ENCODE assay signal across 9 cellular contexts in the genomic region with DNA sequence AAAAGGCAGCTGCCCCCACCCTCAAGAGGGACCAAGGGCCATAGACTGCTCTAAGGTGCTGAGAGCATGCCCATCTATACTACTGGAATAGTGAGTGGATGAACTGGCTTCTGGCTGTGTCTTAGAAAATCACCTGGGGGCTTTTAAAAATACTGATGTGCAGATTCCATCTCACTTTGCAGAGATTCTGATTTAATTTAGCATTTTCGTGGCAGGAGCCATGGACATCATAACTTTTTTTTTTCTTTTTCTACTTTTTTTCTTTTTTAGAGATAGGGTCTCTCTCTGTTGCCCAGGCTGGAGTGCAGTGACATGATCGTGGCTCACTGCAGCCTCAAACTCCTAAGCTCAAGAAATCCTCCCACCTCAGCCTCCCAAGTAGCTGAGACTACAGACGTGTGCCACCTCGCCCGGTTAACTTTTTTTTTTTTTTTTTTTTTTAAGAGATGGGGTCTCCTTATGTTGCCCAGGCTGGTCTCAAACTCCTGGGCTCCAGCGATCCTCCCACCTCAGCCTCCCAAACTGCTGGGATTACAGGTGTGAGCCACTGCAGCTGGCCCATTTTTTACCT. TPM values are rescaled to one million over a fixed set of nuclear protein-coding genes. Genes with fewer than 3 reads are reported as not detected.
DNase-seq lines count a peak whose midpoint lies in the region; ATAC-seq, FAIRE-seq and TF ChIP-seq lines count a peak whose summit lies in the region.
"Not testable (repeated sequence)": the region's sequence is repeated elsewhere in the genome, so short reads cannot be mapped to it uniquely, and the experiment has no call there.
"Had no signal": no experiment of that assay in that cellular context is flagged by ENCODE, and none has a peak within 500 bp of the region (broad histone marks: within the 10 kb centered on the region; RNA-seq: fewer than 3 reads in every experiment).

No MANE protein-coding gene starts in this region.

- H3K4me1 ChIP-seq in BLaER1 (peaks cover 57% of the 10 kb centered on the region), endothelial cell of umbilical vein (ENCODE audit: control insufficient read depth, extremely low read depth, insufficient read depth, low read length) (peaks cover 22% of the 10 kb centered on the region)
- peaks cover 13 to 14% of the 10 kb centered on the region in 2 donors for H3K4me1 ChIP-seq in naive thymus-derived CD4-positive, alpha-beta T cell (ENCODE audit: control insufficient read depth in 2 of 2, insufficient read depth in 2 of 2, low read length in 2 of 2)

- not testable (repeated sequence) for H3K27me3 ChIP-seq in BLaER1; endothelial cell of umbilical vein (ENCODE audit: control insufficient read depth in 2 of 2, insufficient read depth in 2 of 2, low read length in 2 of 2); naive thymus-derived CD4-positive, alpha-beta T cell (ENCODE audit: control insufficient read depth in 2 of 2, insufficient read depth in 2 of 2, low read length in 2 of 2)

- dilution Hi-C loops in endothelial cell of umbilical vein (cut with MboI; ENCODE audit: extremely low pct_ligation_motif_present, low sequenced_read_pairs): not testable (repeated sequence)

- not testable (repeated sequence) for FAIRE-seq in endothelial cell of umbilical vein (lab: Jason Lieb, UNC)

- H3K4me3 ChIP-seq in BLaER1: peak overlapping the region; percentile 94; the same call in 1 of the 2 replicates
- H3K4me3 ChIP-seq in endothelial cell of umbilical vein (replicated peaks in 1 of 3; ENCODE audit: insufficient read depth in 1 of 3, low read depth in 1 of 3, low read length in 3 of 3); naive thymus-derived CD4-positive, alpha-beta T cell (ENCODE audit: low read length): not testable (repeated sequence)

- TF ChIP-seq POLR2A in endothelial cell of umbilical vein (IDR thresholded peaks at IDR 0.05; ENCODE audit: low read depth, low read length): not testable (repeated sequence)

- BruUV-seq in endothelial cell of umbilical vein (replicated peaks; lab: Mats Ljungman, UMichigan): not testable (repeated sequence)

- intact Hi-C loops in endothelial cell of umbilical vein (cut with micrococcal nuclease): not testable (repeated sequence)
- intact Hi-C loops in naive thymus-derived CD4-positive, alpha-beta T cell (cut with micrococcal nuclease): loop anchor here (1.0 to 10.0 kb wide), 5 partner anchors 9 to 772 kb away; partner anchors contain the start of genes BBC3 (in 1 of the 2), FKRP (in 1 of the 2), INAFM1 (in 1 of the 2) and KPTN (in 1 of the 2)

- H4K20me1 ChIP-seq in BLaER1: peaks cover 47% of the 10 kb centered on the region
- not testable (repeated sequence) for H4K20me1 ChIP-seq in endothelial cell of umbilical vein (replicated peaks; ENCODE audit: control insufficient read depth, extremely low read depth, insufficient read depth, low read length)

- not testable (repeated sequence) for ATAC-seq in activated naive CD8-positive, alpha-beta T cell treated with anti-CD3 and anti-CD28 coated beads, Interleukin-2, amount 10 ng/mL, durations not matched to agents 7 days and 5 days (ENCODE audit: low read depth); naive thymus-derived CD4-positive, alpha-beta T cell; stimulated activated effector memory CD8-positive, alpha-beta T cell treated with anti-CD3 and anti-CD28 coated beads, Interleukin-12 subunit alpha, Interleukin-12 subunit beta, amount 100 ng/mL, for 72 hours

- 0 out of 2 replicates have a peak overlapping the region, but pooled peaks have one; percentile 58 for H3K9ac ChIP-seq in BLaER1
- H3K9ac ChIP-seq in endothelial cell of umbilical vein (replicated peaks; ENCODE audit: extremely low read depth, insufficient read depth, low read length): not testable (repeated sequence)

- H3K9me3 ChIP-seq in BLaER1; endothelial cell of umbilical vein (replicated peaks; ENCODE audit: control insufficient read depth, insufficient read depth, low read length); naive thymus-derived CD4-positive, alpha-beta T cell (ENCODE audit: control insufficient read depth in 2 of 3, low read length in 3 of 3): not testable (repeated sequence)

- H3K4me2 ChIP-seq in BLaER1 (peak overlapping the region; percentile 98), endothelial cell of umbilical vein (ENCODE audit: insufficient read depth, low read length) (peak overlapping the region; percentile 64)

- H3K4me3 Mint-ChIP-seq in HFFc6; activated CD4-positive, alpha-beta memory T cell treated with anti-CD3 and anti-CD28 coated beads, Interleukin-2, amount 10 ng/mL, durations not matched to agents 7 days and 5 days: not testable (repeated sequence)
- H3K4me3 Mint-ChIP-seq in activated naive CD8-positive, alpha-beta T cell treated with anti-CD3 and anti-CD28 coated beads, Interleukin-2, amount 10 ng/mL, durations not matched to agents 7 days and 5 days: peak overlapping the region; percentile 16
- H3K4me3 Mint-ChIP-seq in naive thymus-derived CD4-positive, alpha-beta T cell: peak overlapping the region; percentile 20 to 98 (median 94)
- peak overlapping the region; percentile 96 for H3K4me3 Mint-ChIP-seq in stimulated activated effector memory CD8-positive, alpha-beta T cell treated with anti-CD3 and anti-CD28 coated beads, Interleukin-12 subunit alpha, Interleukin-12 subunit beta, amount 100 ng/mL, for 72 hours

- CTCF ChIA-PET in RWPE1 (lab: Yijun Ruan, JAX): interaction anchor here (1.2 kb wide), 1 partner anchor 9 kb away, joined by 5 read pairs; no protein-coding TSS in a partner anchor
- CTCF ChIA-PET in activated CD4-positive, alpha-beta memory T cell treated with anti-CD3 and anti-CD28 coated beads, Interleukin-2, amount 10 ng/mL, durations not matched to agents 7 days and 5 days (lab: Charles Lee): interaction anchor here (1.2 to 5.6 kb wide), 3 partner anchors 9 to 38 kb away, joined by 3 to 50 read pairs (median 4); no protein-coding TSS in a partner anchor
- CTCF ChIA-PET in endothelial cell of umbilical vein (lab: Charles Lee): interaction anchor here (0.9 to 5.4 kb wide), 6 partner anchors 9 to 183 kb away, joined by 3 to 74 read pairs (median 5); no protein-coding TSS in a partner anchor
- CTCF ChIA-PET in naive thymus-derived CD4-positive, alpha-beta T cell (lab: Charles Lee): interaction anchor here (0.6 to 3.7 kb wide), 4 partner anchors 9 to 151 kb away, joined by 6 to 22 read pairs (median 14); no protein-coding TSS in a partner anchor

- H2AFZ ChIP-seq in endothelial cell of umbilical vein (ENCODE audit: low read depth, low read length): not testable (repeated sequence)

- POLR2A ChIA-PET in RWPE1 (lab: Yijun Ruan, JAX; ENCODE audit: low non-redundant PET); endothelial cell of umbilical vein (lab: Charles Lee): not testable (repeated sequence)
- POLR2A ChIA-PET in activated CD4-positive, alpha-beta memory T cell treated with anti-CD3 and anti-CD28 coated beads, Interleukin-2, amount 10 ng/mL, durations not matched to agents 7 days and 5 days (lab: Charles Lee): interaction anchor here (0.6 to 5.1 kb wide), 7 partner anchors 8 to 112 kb away, joined by 3 to 40 read pairs (median 13); partner anchors contain the start of genes CALM3 and DACT3
- POLR2A ChIA-PET in activated naive CD8-positive, alpha-beta T cell treated with anti-CD3 and anti-CD28 coated beads, Interleukin-2, amount 10 ng/mL, durations not matched to agents 7 days and 5 days (lab: Charles Lee): interaction anchor here (0.6 to 4.5 kb wide), 10 partner anchors 9 to 996 kb away, joined by 3 to 36 read pairs (median 6); partner anchors contain the start of genes CALM3, DACT3, FKRP and SLC1A5
- POLR2A ChIA-PET in naive thymus-derived CD4-positive, alpha-beta T cell (lab: Charles Lee): interaction anchor here (0.6 to 3.4 kb wide), 6 partner anchors 9 to 116 kb away, joined by 3 to 21 read pairs (median 10); partner anchors contain the start of genes CALM3 and FKRP

- not testable (repeated sequence) for DNase-seq in HFFc6; RWPE1 (ENCODE audit: low spot score); activated CD4-positive, alpha-beta memory T cell treated with anti-CD3 and anti-CD28 coated beads, Interleukin-2, amount 10 ng/mL, durations not matched to agents 7 days and 5 days; activated naive CD8-positive, alpha-beta T cell treated with anti-CD3 and anti-CD28 coated beads, Interleukin-2, amount 10 ng/mL, durations not matched to agents 7 days and 5 days; endothelial cell of umbilical vein (ENCODE audit: low read depth, low spot score); naive thymus-derived CD4-positive, alpha-beta T cell; stimulated activated effector memory CD8-positive, alpha-beta T cell treated with anti-CD3 and anti-CD28 coated beads, Interleukin-12 subunit alpha, Interleukin-12 subunit beta, amount 100 ng/mL, for 72 hours (ENCODE audit: low spot score in 2 of 2)

- H3K36me3 Mint-ChIP-seq in HFFc6 (ENCODE audit: low read depth): not testable (repeated sequence)
- peaks cover 54% of the 10 kb centered on the region for H3K36me3 Mint-ChIP-seq in activated CD4-positive, alpha-beta memory T cell treated with anti-CD3 and anti-CD28 coated beads, Interleukin-2, amount 10 ng/mL, durations not matched to agents 7 days and 5 days (ENCODE audit: low read depth)
- H3K36me3 Mint-ChIP-seq in activated naive CD8-positive, alpha-beta T cell treated with anti-CD3 and anti-CD28 coated beads, Interleukin-2, amount 10 ng/mL, durations not matched to agents 7 days and 5 days: peaks cover 26% of the 10 kb centered on the region
- H3K36me3 Mint-ChIP-seq in naive thymus-derived CD4-positive, alpha-beta T cell: peaks cover 0 to 32% (median 0%) of the 10 kb centered on the region in 5 donors
- peaks cover 79% of the 10 kb centered on the region for H3K36me3 Mint-ChIP-seq in stimulated activated effector memory CD8-positive, alpha-beta T cell treated with anti-CD3 and anti-CD28 coated beads, Interleukin-12 subunit alpha, Interleukin-12 subunit beta, amount 100 ng/mL, for 72 hours

- H3K9me3 Mint-ChIP-seq in HFFc6; activated CD4-positive, alpha-beta memory T cell treated with anti-CD3 and anti-CD28 coated beads, Interleukin-2, amount 10 ng/mL, durations not matched to agents 7 days and 5 days; activated naive CD8-positive, alpha-beta T cell treated with anti-CD3 and anti-CD28 coated beads, Interleukin-2, amount 10 ng/mL, durations not matched to agents 7 days and 5 days; naive thymus-derived CD4-positive, alpha-beta T cell; stimulated activated effector memory CD8-positive, alpha-beta T cell treated with anti-CD3 and anti-CD28 coated beads, Interleukin-12 subunit alpha, Interleukin-12 subunit beta, amount 100 ng/mL, for 72 hours: not testable (repeated sequence)

- H3K27ac ChIP-seq in BLaER1: peak overlapping the region; percentile 96
- peak overlapping the region; percentile 93 for H3K27ac ChIP-seq in RWPE1
- H3K27ac ChIP-seq in endothelial cell of umbilical vein (ENCODE audit: insufficient read depth, low read depth, low read length): not testable (repeated sequence)
- peak overlapping the region; percentile 98 for H3K27ac ChIP-seq in naive thymus-derived CD4-positive, alpha-beta T cell (ENCODE audit: low read depth, low read length)

- H3K27me3 Mint-ChIP-seq in HFFc6 (ENCODE audit: insufficient read depth); activated CD4-positive, alpha-beta memory T cell treated with anti-CD3 and anti-CD28 coated beads, Interleukin-2, amount 10 ng/mL, durations not matched to agents 7 days and 5 days; activated naive CD8-positive, alpha-beta T cell treated with anti-CD3 and anti-CD28 coated beads, Interleukin-2, amount 10 ng/mL, durations not matched to agents 7 days and 5 days; naive thymus-derived CD4-positive, alpha-beta T cell: not testable (repeated sequence)

- not testable (repeated sequence) for H3K9me1 ChIP-seq in endothelial cell of umbilical vein (replicated peaks; ENCODE audit: control insufficient read depth, extremely low read depth, insufficient read depth, low read length)

- not testable (repeated sequence) for TF ChIP-seq CTCF in HFFc6 (IDR thresholded peaks at IDR 0.05); RWPE1 (conservative IDR thresholded peaks at IDR 0.05; ENCODE audit: low read depth); endothelial cell of umbilical vein (IDR thresholded peaks at IDR 0.05; ENCODE audit: extremely low read depth in 1 of 2, insufficient read depth in 1 of 2, low read depth in 1 of 2, low read length in 2 of 2)

- peaks cover 49% of the 10 kb centered on the region for H3K36me3 ChIP-seq in BLaER1
- peaks cover 0 to 17% of the 10 kb centered on the region in 2 experiments for H3K36me3 ChIP-seq in endothelial cell of umbilical vein (ENCODE audit: control insufficient read depth in 2 of 2, extremely low read depth in 1 of 2, insufficient read depth in 2 of 2, low read length in 2 of 2)
- peaks cover 0 to 48% (median 4%) of the 10 kb centered on the region in 3 experiments for H3K36me3 ChIP-seq in naive thymus-derived CD4-positive, alpha-beta T cell (ENCODE audit: control insufficient read depth in 2 of 3, insufficient read depth in 3 of 3, low read length in 3 of 3)

- peaks cover 23% of the 10 kb centered on the region for H3K4me1 Mint-ChIP-seq in HFFc6 (ENCODE audit: low read depth)
- peaks cover 22% of the 10 kb centered on the region for H3K4me1 Mint-ChIP-seq in activated CD4-positive, alpha-beta memory T cell treated with anti-CD3 and anti-CD28 coated beads, Interleukin-2, amount 10 ng/mL, durations not matched to agents 7 days and 5 days
- H3K4me1 Mint-ChIP-seq in activated naive CD8-positive, alpha-beta T cell treated with anti-CD3 and anti-CD28 coated beads, Interleukin-2, amount 10 ng/mL, durations not matched to agents 7 days and 5 days: peaks cover 24% of the 10 kb centered on the region
- H3K4me1 Mint-ChIP-seq in naive thymus-derived CD4-positive, alpha-beta T cell: peaks cover 8 to 40% (median 33%) of the 10 kb centered on the region in 7 donors
- peaks cover 29% of the 10 kb centered on the region for H3K4me1 Mint-ChIP-seq in stimulated activated effector memory CD8-positive, alpha-beta T cell treated with anti-CD3 and anti-CD28 coated beads, Interleukin-12 subunit alpha, Interleukin-12 subunit beta, amount 100 ng/mL, for 72 hours

- peak overlapping the region; percentile 95 for H3K27ac Mint-ChIP-seq in HFFc6
- peak overlapping the region; percentile 95 for H3K27ac Mint-ChIP-seq in activated CD4-positive, alpha-beta memory T cell treated with anti-CD3 and anti-CD28 coated beads, Interleukin-2, amount 10 ng/mL, durations not matched to agents 7 days and 5 days
- peak overlapping the region; percentile 97 for H3K27ac Mint-ChIP-seq in activated naive CD8-positive, alpha-beta T cell treated with anti-CD3 and anti-CD28 coated beads, Interleukin-2, amount 10 ng/mL, durations not matched to agents 7 days and 5 days
- H3K27ac Mint-ChIP-seq in naive thymus-derived CD4-positive, alpha-beta T cell: peak overlapping the region; percentile 93 to 99 (median 97)
- H3K27ac Mint-ChIP-seq in stimulated activated effector memory CD8-positive, alpha-beta T cell treated with anti-CD3 and anti-CD28 coated beads, Interleukin-12 subunit alpha, Interleukin-12 subunit beta, amount 100 ng/mL, for 72 hours: not testable (repeated sequence)

- H3K79me2 ChIP-seq in endothelial cell of umbilical vein (ENCODE audit: control insufficient read depth, insufficient read depth, low read length): peaks cover 34% of the 10 kb centered on the region

RNA-seq across cellular contexts. Expression of gene PRKD2, which starts 4.1 kb away (rescaled TPM):
- total RNA-seq in HFFc6 (2021; fragmentation: NEBNext Ultra II Directional; extraction: Animal tissue kit (Norgen Biotek cat#: 25700)): 10 to 100 TPM; 35.3 to 42.2 (median 38.4) TPM
- total RNA-seq in activated CD4-positive, alpha-beta memory T cell treated with anti-CD3 and anti-CD28 coated beads, Interleukin-2, amount 10 ng/mL, durations not matched to agents 7 days and 5 days: 100 to 1,000 TPM; 167 to 177 TPM
- 100 to 1,000 TPM; 166 to 173 TPM for total RNA-seq in activated naive CD8-positive, alpha-beta T cell treated with anti-CD3 and anti-CD28 coated beads, Interleukin-2, amount 10 ng/mL, durations not matched to agents 7 days and 5 days
- 94.9 and 101 TPM in 2 replicates for total RNA-seq in endothelial cell of umbilical vein
- polyA plus RNA-seq in endothelial cell of umbilical vein: 40.4 and 42.4 TPM in 2 replicates
- 34.8 and 36.2 TPM in 2 replicates for polyA plus RNA-seq in endothelial cell of umbilical vein (2011; cell fraction: cytosol; rRNA removed)
- polyA plus RNA-seq in endothelial cell of umbilical vein (2011; cell fraction: nucleus; rRNA removed): 69.1 and 74.5 TPM in 2 replicates
- 45.1 and 54.6 TPM in 2 replicates for polyA plus RNA-seq in endothelial cell of umbilical vein (2012)
- 43.7 and 55.6 TPM in 2 replicates for polyA minus RNA-seq in endothelial cell of umbilical vein
- 10.0 TPM for polyA minus RNA-seq in endothelial cell of umbilical vein (2011; cell fraction: cytosol; rRNA and poly(A)+ RNA removed)
- polyA minus RNA-seq in endothelial cell of umbilical vein (2011; cell fraction: nucleus; rRNA and poly(A)+ RNA removed): 22.5 and 33.7 TPM in 2 replicates
- total RNA-seq in naive thymus-derived CD4-positive, alpha-beta T cell: 100 to 1,000 TPM; 120 to 181 (median 123) TPM
- polyA plus RNA-seq in naive thymus-derived CD4-positive, alpha-beta T cell: 100 to 1,000 TPM in 1 of 2 donors, 10 to 100 TPM in 1; 39.5 to 105 TPM

RNA-seq across cellular contexts. Expression of gene FKRP, which starts 33.0 kb away (rescaled TPM):
- total RNA-seq in HFFc6 (2021; fragmentation: NEBNext Ultra II Directional; extraction: Animal tissue kit (Norgen Biotek cat#: 25700)): 10 to 100 TPM; 31.4 to 36.8 (median 33.2) TPM
- 10 to 100 TPM; 13.4 to 15.4 TPM for total RNA-seq in activated CD4-positive, alpha-beta memory T cell treated with anti-CD3 and anti-CD28 coated beads, Interleukin-2, amount 10 ng/mL, durations not matched to agents 7 days and 5 days
- 10 to 100 TPM; 17.8 to 18.1 TPM for total RNA-seq in activated naive CD8-positive, alpha-beta T cell treated with anti-CD3 and anti-CD28 coated beads, Interleukin-2, amount 10 ng/mL, durations not matched to agents 7 days and 5 days
- total RNA-seq in endothelial cell of umbilical vein: 28.6 and 32.8 TPM in 2 replicates
- polyA plus RNA-seq in endothelial cell of umbilical vein: 31.5 and 33.5 TPM in 2 replicates
- polyA plus RNA-seq in endothelial cell of umbilical vein (2011; cell fraction: cytosol; rRNA removed): 14.6 and 23.7 TPM in 2 replicates
- 49.9 and 63.7 TPM in 2 replicates for polyA plus RNA-seq in endothelial cell of umbilical vein (2011; cell fraction: nucleus; rRNA removed)
- 23.5 and 24.5 TPM in 2 replicates for polyA plus RNA-seq in endothelial cell of umbilical vein (2012)
- polyA minus RNA-seq in endothelial cell of umbilical vein: 15.9 and 23.2 TPM in 2 replicates
- polyA minus RNA-seq in endothelial cell of umbilical vein (2011; cell fraction: cytosol; rRNA and poly(A)+ RNA removed): 3.3 TPM
- polyA minus RNA-seq in endothelial cell of umbilical vein (2011; cell fraction: nucleus; rRNA and poly(A)+ RNA removed): 14.5 and 18.0 TPM in 2 replicates
- 10 to 100 TPM; 17.5 to 29.8 (median 21.2) TPM for total RNA-seq in naive thymus-derived CD4-positive, alpha-beta T cell
- polyA plus RNA-seq in naive thymus-derived CD4-positive, alpha-beta T cell: 1 to 10 TPM; 1.8 to 6.8 TPM

RNA-seq across cellular contexts. Expression of gene STRN4, which starts 33.4 kb away (rescaled TPM):
- 10 to 100 TPM; 53.6 to 60.8 (median 58.3) TPM for total RNA-seq in HFFc6 (2021; fragmentation: NEBNext Ultra II Directional; extraction: Animal tissue kit (Norgen Biotek cat#: 25700))
- total RNA-seq in activated CD4-positive, alpha-beta memory T cell treated with anti-CD3 and anti-CD28 coated beads, Interleukin-2, amount 10 ng/mL, durations not matched to agents 7 days and 5 days: 10 to 100 TPM; 75.1 to 78.5 TPM
- 10 to 100 TPM; 79.2 to 87.5 TPM for total RNA-seq in activated naive CD8-positive, alpha-beta T cell treated with anti-CD3 and anti-CD28 coated beads, Interleukin-2, amount 10 ng/mL, durations not matched to agents 7 days and 5 days
- 108 and 116 TPM in 2 replicates for total RNA-seq in endothelial cell of umbilical vein
- 144 and 179 TPM in 2 replicates for polyA plus RNA-seq in endothelial cell of umbilical vein
- polyA plus RNA-seq in endothelial cell of umbilical vein (2011; cell fraction: cytosol; rRNA removed): 87.1 and 114 TPM in 2 replicates
- polyA plus RNA-seq in endothelial cell of umbilical vein (2011; cell fraction: nucleus; rRNA removed): 179 and 227 TPM in 2 replicates
- 54.6 and 71.2 TPM in 2 replicates for polyA plus RNA-seq in endothelial cell of umbilical vein (2012)
- 86.7 and 114 TPM in 2 replicates for polyA minus RNA-seq in endothelial cell of umbilical vein
- 31.5 TPM for polyA minus RNA-seq in endothelial cell of umbilical vein (2011; cell fraction: cytosol; rRNA and poly(A)+ RNA removed)
- 65.9 and 118 TPM in 2 replicates for polyA minus RNA-seq in endothelial cell of umbilical vein (2011; cell fraction: nucleus; rRNA and poly(A)+ RNA removed)
- total RNA-seq in naive thymus-derived CD4-positive, alpha-beta T cell: 100 to 1,000 TPM in 2 of 5 experiments, 10 to 100 TPM in 3; 81.3 to 120 (median 90.4) TPM
- 10 to 100 TPM; 16.2 to 30.9 TPM for polyA plus RNA-seq in naive thymus-derived CD4-positive, alpha-beta T cell

RNA-seq across cellular contexts. Expression of gene DACT3, which starts 51.9 kb away (rescaled TPM):
- total RNA-seq in HFFc6 (2021; fragmentation: NEBNext Ultra II Directional; extraction: Animal tissue kit (Norgen Biotek cat#: 25700)): 10 to 100 TPM; 12.6 to 17.2 (median 15.5) TPM
- total RNA-seq in activated CD4-positive, alpha-beta memory T cell treated with anti-CD3 and anti-CD28 coated beads, Interleukin-2, amount 10 ng/mL, durations not matched to agents 7 days and 5 days: under 1 TPM; 0.15 to 0.20 TPM
- total RNA-seq in activated naive CD8-positive, alpha-beta T cell treated with anti-CD3 and anti-CD28 coated beads, Interleukin-2, amount 10 ng/mL, durations not matched to agents 7 days and 5 days: under 1 TPM; 0.42 to 0.48 TPM
- 0.22 and 0.65 TPM in 2 replicates for total RNA-seq in endothelial cell of umbilical vein
- polyA plus RNA-seq in endothelial cell of umbilical vein: 0.76 and 0.83 TPM in 2 replicates
- polyA plus RNA-seq in endothelial cell of umbilical vein (2011; cell fraction: cytosol; rRNA removed): 0.39 TPM in 2 replicates
- polyA plus RNA-seq in endothelial cell of umbilical vein (2011; cell fraction: nucleus; rRNA removed): 0.39 and 0.55 TPM in 2 replicates
- 0.37 and 0.90 TPM in 2 replicates for polyA plus RNA-seq in endothelial cell of umbilical vein (2012)
- polyA minus RNA-seq in endothelial cell of umbilical vein: 0.41 and 0.49 TPM in 2 replicates
- not detected for polyA minus RNA-seq in endothelial cell of umbilical vein (2011; cell fraction: cytosol; rRNA and poly(A)+ RNA removed)
- 0.19 and 0.29 TPM in 2 replicates for polyA minus RNA-seq in endothelial cell of umbilical vein (2011; cell fraction: nucleus; rRNA and poly(A)+ RNA removed)
- total RNA-seq in naive thymus-derived CD4-positive, alpha-beta T cell: 1 to 10 TPM in 1 of 5 experiments, under 1 TPM in 3, not detected in 1; 0.11 to 1.3 (median 0.34) TPM
- under 1 TPM in 1 of 2 donors, not detected in 1; 0.07 TPM for polyA plus RNA-seq in naive thymus-derived CD4-positive, alpha-beta T cell
- total RNA-seq: epithelial cell of proximal tubule had no signal
